11 cellular contexts compared by ENCODE assay signal in genomic region chr2:100935372-100935752, GRCh38.
DNase-seq lines count a peak whose midpoint lies in the region; ATAC-seq and FAIRE-seq lines count a peak whose summit lies in the region.
"Had no signal": no experiment of that assay in that cellular context is flagged by ENCODE, and none has a peak within 500 bp of the region (broad histone marks: within the 10 kb centered on the region; RNA-seq: fewer than 3 reads in every experiment).

No MANE protein-coding gene starts in this region.

- DNase-seq in AG08395 (ENCODE audit: low spot score) (peak; percentile 70), LHCN-M2 (ENCODE audit: low read depth) (peak; percentile 58), ecto neural progenitor cell (ENCODE audit: low spot score) (peak; percentile 13), iris pigment epithelial cell (ENCODE audit: low read depth) (peak; percentile 84), RCC 7860 (ENCODE audit: low spot score) (no peak)
- DNase-seq in activated CD8-positive, alpha-beta memory T cell treated with anti-CD3 and anti-CD28 coated beads for 24 hours: no peak
- DNase-seq: DMS 273 treated with DMSO at 0.1 percent for 48 hours, mammary epithelial cell, substantia nigra had no signal

- no peak for ATAC-seq in GM18873 (IDR thresholded peaks at IDR 0.05; ENCODE audit: low FRiP score, unreplicated experiment)
- no peak for ATAC-seq in GM19351 (IDR thresholded peaks at IDR 0.05; ENCODE audit: unreplicated experiment)

- FAIRE-seq in RCC 7860 (lab: Jason Lieb, UNC): no peak

Comparison
In these comparisons a context has a peak if more than half of its experiments do, and no peak if none do; other contexts are left out.
1. DNase-seq: peak in AG08395 (single experiment), LHCN-M2 (single experiment), ecto neural progenitor cell (single experiment) and iris pigment epithelial cell (single experiment); none in activated CD8-positive, alpha-beta memory T cell treated with anti-CD3 and anti-CD28 coated beads for 24 hours (single experiment) and RCC 7860 (single experiment).